Comparison of ENCODE assay signal across 8 cellular contexts in genomic region chr3:122055215-122055614, GRCh38. TPM values are rescaled to one million over a fixed set of nuclear protein-coding genes. Genes with fewer than 3 reads are reported as not detected.
A peak's percentile ranks its signal among the peaks of the same experiment; 100 is the strongest.
DNase-seq lines count a peak whose midpoint lies in the region; ATAC-seq and TF ChIP-seq lines count a peak whose summit lies in the region.

TSS of gene CD86 (plus strand) at chr3:122055362. CDS start at chr3:122055490, 128 bp downstream.

- CTCF ChIA-PET in activated naive CD4-positive, alpha-beta T cell treated with anti-CD3 and anti-CD28 coated beads, Interleukin-2, amount 10 ng/mL, durations not matched to agents 7 days and 5 days (lab: Charles Lee), result no interaction called here

- H3K36me3 Mint-ChIP-seq in activated naive CD4-positive, alpha-beta T cell treated with anti-CD3 and anti-CD28 coated beads, Interleukin-2, amount 10 ng/mL, durations not matched to agents 7 days and 5 days, result no peaks in the 10 kb centered on the region

- TF ChIP-seq CTCF in Peyer's patch (IDR thresholded peaks at IDR 0.05), result no peak
- TF ChIP-seq CTCF in psoas muscle (IDR thresholded peaks at IDR 0.05), result no peak
- TF ChIP-seq CTCF in ovary (IDR thresholded peaks at IDR 0.05), result no peak

- H3K36me3 ChIP-seq in Peyer's patch (no peaks in the 10 kb centered on the region), psoas muscle (ENCODE audit: insufficient read depth in 1 of 2, low read depth in 1 of 2) (no peaks in the 10 kb centered on the region), ovary (no peaks in the 10 kb centered on the region)

- no peaks in the 10 kb centered on the region for H3K4me1 Mint-ChIP-seq in activated naive CD4-positive, alpha-beta T cell treated with anti-CD3 and anti-CD28 coated beads, Interleukin-2, amount 10 ng/mL, durations not matched to agents 7 days and 5 days

- intact Hi-C loops in psoas muscle (cut with DNase I) (no loop called here), ovary (cut with DNase I) (no loop called here)

- H3K27me3 Mint-ChIP-seq in activated naive CD4-positive, alpha-beta T cell treated with anti-CD3 and anti-CD28 coated beads, Interleukin-2, amount 10 ng/mL, durations not matched to agents 7 days and 5 days, result peaks cover 37% of the 10 kb centered on the region

- peak within 1 kb of the TSS in 1 of 4 donors; percentile 23 for H3K4me3 ChIP-seq in Peyer's patch
- peak within 1 kb of the TSS; percentile 27 for H3K4me3 ChIP-seq in psoas muscle
- H3K4me3 ChIP-seq in ovary, result no peak within 1 kb of the TSS

- TF ChIP-seq POLR2A in Peyer's patch (IDR thresholded peaks at IDR 0.05), result peak in 1 of 2 donors; percentile 10
- TF ChIP-seq POLR2A in ovary (IDR thresholded peaks at IDR 0.05), result no peak

- no peaks in the 10 kb centered on the region for H3K9me3 Mint-ChIP-seq in activated naive CD4-positive, alpha-beta T cell treated with anti-CD3 and anti-CD28 coated beads, Interleukin-2, amount 10 ng/mL, durations not matched to agents 7 days and 5 days

- no peak for TF ChIP-seq EP300 in ovary (IDR thresholded peaks at IDR 0.05)

- H3K27ac ChIP-seq in Peyer's patch (peak within 1 kb of the TSS in 1 of 4 donors; percentile 18), psoas muscle (no peak within 1 kb of the TSS), ovary (no peak within 1 kb of the TSS)

- 28 to 42% (median 38%) methylated on average over 3 of the region's 3 CpGs for WGBS in psoas muscle, 3 donors
- 38 to 42% (median 38%) methylated on average over 3 of the region's 3 CpGs for WGBS in ovary, 3 donors

- no peaks in the 10 kb centered on the region for H3K27me3 ChIP-seq in Peyer's patch
- H3K27me3 ChIP-seq in psoas muscle (ENCODE audit: insufficient read depth in 3 of 3, low read length in 2 of 3), result no peaks in the 10 kb centered on the region
- no peaks in the 10 kb centered on the region for H3K27me3 ChIP-seq in ovary

- in situ Hi-C loops in ACHN (cut with HindIII; ENCODE audit: low pct_ligation_motif_present, low pct_unique_long_range_greater_than_20kb, low sequenced_read_pairs), result no loop called here

- H3K4me1 ChIP-seq in Peyer's patch (no peaks in the 10 kb centered on the region), psoas muscle (no peaks in the 10 kb centered on the region), ovary (ENCODE audit: insufficient read depth) (no peaks in the 10 kb centered on the region)

- no peak within 1 kb of the TSS for H3K4me3 Mint-ChIP-seq in activated naive CD4-positive, alpha-beta T cell treated with anti-CD3 and anti-CD28 coated beads, Interleukin-2, amount 10 ng/mL, durations not matched to agents 7 days and 5 days

- DNase-seq in Peyer's patch (peak in 2 of 3 donors; percentile 55 to 66), psoas muscle (no peak), ACHN (no peak), ovary (no peak)
- DNase-seq in activated naive CD4-positive, alpha-beta T cell treated with anti-CD3 and anti-CD28 coated beads, Interleukin-2, amount 50 U/mL, for 16 hours, result no peak
- no peak for DNase-seq in activated naive CD4-positive, alpha-beta T cell treated with anti-CD3 and anti-CD28 coated beads, Interleukin-2, amount 10 ng/mL, durations not matched to agents 7 days and 5 days

- no peaks in the 10 kb centered on the region for H3K9me3 ChIP-seq in Peyer's patch
- no peaks in the 10 kb centered on the region for H3K9me3 ChIP-seq in psoas muscle
- H3K9me3 ChIP-seq in ovary, result no peaks in the 10 kb centered on the region

- no peak within 1 kb of the TSS for H3K27ac Mint-ChIP-seq in activated naive CD4-positive, alpha-beta T cell treated with anti-CD3 and anti-CD28 coated beads, Interleukin-2, amount 10 ng/mL, durations not matched to agents 7 days and 5 days

- ATAC-seq in GM19025 (IDR thresholded peaks at IDR 0.05; ENCODE audit: low read depth, unreplicated experiment) (peak; percentile 84), HG02885 (IDR thresholded peaks at IDR 0.05; ENCODE audit: poor library complexity, unreplicated experiment) (peak; percentile 94), psoas muscle (no peak)

RNA-seq across cellular contexts. Expression of gene CD86, which starts in this region (rescaled TPM):
- 10 to 100 TPM in 1 of 4 donors, 1 to 10 TPM in 1, not detected in 2; 1.7 to 10.7 TPM for total RNA-seq in Peyer's patch
- 1 to 10 TPM in 2 of 4 donors, under 1 TPM in 2; 0.71 to 1.4 (median 0.99) TPM for total RNA-seq in psoas muscle
- under 1 TPM; 0.16 to 0.40 (median 0.24) TPM for polyA plus RNA-seq in psoas muscle
- total RNA-seq in ovary, result 1 to 10 TPM; 1.5 to 4.8 (median 3.5) TPM
- 1 to 10 TPM in 1 of 2 donors, under 1 TPM in 1; 0.85 to 8.7 TPM for polyA plus RNA-seq in ovary

Comparison
In these comparisons a context has a peak if more than half of its experiments do, and no peak if none do; other contexts are left out.
1. ATAC-seq: peak in GM19025 (single experiment) and HG02885 (single experiment); none in psoas muscle (0 of 4).
2. DNase-seq: peak in Peyer's patch (2 of 3); none in psoas muscle (0 of 2), activated naive CD4-positive, alpha-beta T cell treated with anti-CD3 and anti-CD28 coated beads, Interleukin-2, amount 50 U/mL, for 16 hours (single experiment), ACHN (single experiment), ovary (0 of 5) and activated naive CD4-positive, alpha-beta T cell treated with anti-CD3 and anti-CD28 coated beads, Interleukin-2, amount 10 ng/mL, durations not matched to agents 7 days and 5 days (single experiment).